1 cellular context compared by ENCODE assay signal in the genomic region with DNA sequence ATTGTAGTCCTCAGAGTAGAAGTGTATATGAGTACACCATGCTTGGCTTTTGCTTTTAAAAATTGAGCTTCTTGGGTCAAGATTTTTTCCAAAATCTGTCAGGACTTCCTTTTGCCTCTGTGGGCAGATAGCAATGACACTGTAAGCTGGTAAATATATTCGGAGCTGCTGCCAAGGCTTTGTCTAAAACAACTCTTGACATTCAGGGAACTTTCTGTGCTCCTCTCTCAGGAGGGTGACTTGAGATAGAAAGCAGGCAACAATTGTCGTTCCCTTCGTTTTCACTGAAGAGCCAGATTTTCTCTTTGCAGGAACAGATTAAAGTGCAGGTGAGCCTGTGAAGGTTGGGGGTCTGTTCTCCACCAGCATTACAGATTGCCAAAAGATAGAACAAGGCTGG.
TF ChIP-seq lines count a peak whose summit lies in the region.

No MANE protein-coding gene starts in this region.

TF ChIP-seq in WTC11, 78 proteins besides CTCF, POLR2A, EP300 and RAD21 (continued from another document):
- TF ChIP-seq, protein P1, sequence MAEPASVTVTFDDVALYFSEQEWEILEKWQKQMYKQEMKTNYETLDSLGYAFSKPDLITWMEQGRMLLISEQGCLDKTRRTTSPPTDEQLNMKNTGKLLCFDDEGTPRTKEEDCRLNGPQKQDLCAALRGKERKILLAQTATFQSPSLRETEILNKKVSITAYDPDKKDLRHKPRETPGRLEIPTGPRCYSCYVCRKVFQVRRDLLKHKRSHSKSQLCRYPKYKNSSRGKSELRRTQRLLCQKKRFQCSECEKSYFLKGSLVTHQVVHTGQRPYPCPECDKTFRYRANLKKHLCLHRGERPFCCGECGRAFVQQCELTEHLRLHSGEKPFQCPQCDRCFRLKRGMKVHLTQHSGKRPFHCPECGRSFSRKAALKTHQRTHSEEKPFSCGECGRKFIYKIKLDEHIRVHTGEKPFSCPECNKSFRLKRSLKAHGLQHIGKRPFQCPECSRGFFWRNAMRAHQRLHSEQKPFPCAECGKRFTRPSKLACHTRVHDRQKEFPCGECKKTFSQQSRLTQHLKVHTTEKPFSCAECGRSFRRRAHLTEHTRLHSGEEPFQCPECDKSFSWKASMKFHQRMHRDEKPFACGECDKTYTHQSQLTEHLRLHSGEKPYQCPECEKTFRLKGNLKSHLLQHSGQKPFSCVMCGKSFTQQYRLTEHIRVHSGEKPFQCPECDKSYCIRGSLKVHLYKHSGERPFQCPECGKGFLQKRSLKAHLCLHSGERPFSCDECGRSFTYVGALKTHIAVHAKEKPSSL (CRISPR knock-in tag; conservative IDR thresholded peaks at IDR 0.05): no peak
- TF ChIP-seq TP53 (CRISPR knock-in tag; IDR thresholded peaks at IDR 0.05): no peak
- TF ChIP-seq, protein P2, sequence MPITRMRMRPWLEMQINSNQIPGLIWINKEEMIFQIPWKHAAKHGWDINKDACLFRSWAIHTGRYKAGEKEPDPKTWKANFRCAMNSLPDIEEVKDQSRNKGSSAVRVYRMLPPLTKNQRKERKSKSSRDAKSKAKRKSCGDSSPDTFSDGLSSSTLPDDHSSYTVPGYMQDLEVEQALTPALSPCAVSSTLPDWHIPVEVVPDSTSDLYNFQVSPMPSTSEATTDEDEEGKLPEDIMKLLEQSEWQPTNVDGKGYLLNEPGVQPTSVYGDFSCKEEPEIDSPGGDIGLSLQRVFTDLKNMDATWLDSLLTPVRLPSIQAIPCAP (CRISPR knock-in tag; IDR thresholded peaks at IDR 0.05): no peak
- TF ChIP-seq, protein P3, sequence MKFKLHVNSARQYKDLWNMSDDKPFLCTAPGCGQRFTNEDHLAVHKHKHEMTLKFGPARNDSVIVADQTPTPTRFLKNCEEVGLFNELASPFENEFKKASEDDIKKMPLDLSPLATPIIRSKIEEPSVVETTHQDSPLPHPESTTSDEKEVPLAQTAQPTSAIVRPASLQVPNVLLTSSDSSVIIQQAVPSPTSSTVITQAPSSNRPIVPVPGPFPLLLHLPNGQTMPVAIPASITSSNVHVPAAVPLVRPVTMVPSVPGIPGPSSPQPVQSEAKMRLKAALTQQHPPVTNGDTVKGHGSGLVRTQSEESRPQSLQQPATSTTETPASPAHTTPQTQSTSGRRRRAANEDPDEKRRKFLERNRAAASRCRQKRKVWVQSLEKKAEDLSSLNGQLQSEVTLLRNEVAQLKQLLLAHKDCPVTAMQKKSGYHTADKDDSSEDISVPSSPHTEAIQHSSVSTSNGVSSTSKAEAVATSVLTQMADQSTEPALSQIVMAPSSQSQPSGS (CRISPR knock-in tag; IDR thresholded peaks at IDR 0.05; ENCODE audit: borderline replicate concordance, low read depth): no peak
